Comparison of ENCODE assay signal across 15 cellular contexts in genomic region chr3:72660270-72661114, GRCh38.
DNase-seq lines count a peak whose midpoint lies in the region; FAIRE-seq and TF ChIP-seq lines count a peak whose summit lies in the region.
"Had no signal": no experiment of that assay in that cellular context is flagged by ENCODE, and none has a peak within 500 bp of the region (broad histone marks: within the 10 kb centered on the region; RNA-seq: fewer than 3 reads in every experiment).

No MANE protein-coding gene starts in this region.

- no peak for TF ChIP-seq EP300 in tibial nerve (IDR thresholded peaks at IDR 0.05)

- H3K4me3 Mint-ChIP-seq in osteocyte (ENCODE audit: unreplicated experiment), result no peak overlapping the region
- H3K4me3 Mint-ChIP-seq: activated CD4-positive, alpha-beta T cell treated with anti-CD3 and anti-CD28 coated beads, Interleukin-2, amount 10 ng/mL, durations not matched to agents 7 days and 5 days; naive thymus-derived CD4-positive, alpha-beta T cell; T-cell had no signal

- POLR2A ChIA-PET in HEK293 (lab: Yijun Ruan, JAX), result no interaction called here
- POLR2A ChIA-PET in RWPE1 (lab: Yijun Ruan, JAX; ENCODE audit: low non-redundant PET), result interaction anchor here (0.5 kb wide), 1 partner anchor 268 kb away, joined by 5 read pairs; no protein-coding TSS in a partner anchor

- TF ChIP-seq CTCF in HEK293 (tag by site-specific recombination; IDR thresholded peaks at IDR 0.05) (no peak), RWPE1 (conservative IDR thresholded peaks at IDR 0.05; ENCODE audit: low read depth) (no peak), bronchial epithelial cell (IDR thresholded peaks at IDR 0.05; ENCODE audit: insufficient read depth, low read length, severe bottlenecking) (no peak), osteocyte (IDR thresholded peaks at IDR 0.05) (no peak), tibial nerve (IDR thresholded peaks at IDR 0.05) (no peak)

- WGBS in tibial nerve, 2 donors, result 90% methylated on average over 5 of the region's 5 CpGs

- H3K27me3 Mint-ChIP-seq in osteocyte (ENCODE audit: unreplicated experiment), result peaks cover 4% of the 10 kb centered on the region
- H3K27me3 Mint-ChIP-seq: activated CD4-positive, alpha-beta T cell treated with anti-CD3 and anti-CD28 coated beads, Interleukin-2, amount 10 ng/mL, durations not matched to agents 7 days and 5 days had no signal

- H3K27me3 ChIP-seq in bronchial epithelial cell (ENCODE audit: control insufficient read depth, insufficient read depth, low read length), result no peaks in the 10 kb centered on the region
- H3K27me3 ChIP-seq in tibial nerve, result peaks cover 0 to 12% of the 10 kb centered on the region in 2 donors

- H3K4me1 Mint-ChIP-seq in osteocyte (ENCODE audit: unreplicated experiment), result peaks cover 38% of the 10 kb centered on the region

- no peaks in the 10 kb centered on the region for H3K36me3 Mint-ChIP-seq in osteocyte (ENCODE audit: unreplicated experiment)
- H3K36me3 Mint-ChIP-seq: T-cell had no signal

- no peaks in the 10 kb centered on the region for H3K9me3 ChIP-seq in HEK293 (ENCODE audit: control insufficient read depth, insufficient read depth, low read depth, low read length)
- no peaks in the 10 kb centered on the region for H3K9me3 ChIP-seq in tibial nerve

- H3K36me3 ChIP-seq in HEK293 (ENCODE audit: control insufficient read depth in 2 of 2, insufficient read depth in 1 of 2, low read length in 2 of 2) (no peaks in the 10 kb centered on the region), bronchial epithelial cell (ENCODE audit: control insufficient read depth, insufficient read depth, low read length) (no peaks in the 10 kb centered on the region), tibial nerve (no peaks in the 10 kb centered on the region)

- H3K4me3 ChIP-seq in HEK293 (ENCODE audit: low read depth, low read length) (no peak overlapping the region), bronchial epithelial cell (ENCODE audit: low read depth, low read length) (no peak overlapping the region), tibial nerve (no peak overlapping the region)

- DNase-seq in RWPE1 (ENCODE audit: low spot score), result no peak
- DNase-seq in bronchial epithelial cell (ENCODE audit: low read depth), result peak; percentile 72
- no peak for DNase-seq in osteocyte (ENCODE audit: extremely low spot score, unreplicated experiment)
- no peak for DNase-seq in OCI-M1 (lab: John Stamatoyannopoulos, UW)
- DNase-seq in DMS153 treated with DMSO at 0.1 percent for 48 hours (lab: John Stamatoyannopoulos, UW; ENCODE audit: unreplicated experiment), result no peak
- DNase-seq in NCI-H2107 treated with DMSO at 0.1 percent for 48 hours (lab: John Stamatoyannopoulos, UW; ENCODE audit: unreplicated experiment), result no peak
- no peak for DNase-seq in tibial nerve (ENCODE audit: low spot score in 2 of 2)
- DNase-seq: activated CD4-positive, alpha-beta T cell treated with anti-CD3 and anti-CD28 coated beads, Interleukin-2, amount 10 ng/mL, durations not matched to agents 7 days and 5 days; activated CD8-positive, alpha-beta memory T cell treated with anti-CD3 and anti-CD28 coated beads, Interleukin-2, amount 50 U/mL, for 4 hours; AML-193; naive thymus-derived CD4-positive, alpha-beta T cell; stimulated activated CD4-positive, alpha-beta T cell treated with anti-CD3 and anti-CD28 coated beads, Interleukin-12 subunit alpha, Interleukin-12 subunit beta, amount 100 ng/mL, for 4 hours; T-cell had no signal

- no peaks in the 10 kb centered on the region for H3K9me3 Mint-ChIP-seq in osteocyte (ENCODE audit: unreplicated experiment)
- H3K9me3 Mint-ChIP-seq: activated CD4-positive, alpha-beta T cell treated with anti-CD3 and anti-CD28 coated beads, Interleukin-2, amount 10 ng/mL, durations not matched to agents 7 days and 5 days; naive thymus-derived CD4-positive, alpha-beta T cell; T-cell had no signal

- no peak for FAIRE-seq in bronchial epithelial cell (lab: Jason Lieb, UNC)
- FAIRE-seq: HepG2 had no signal

- peak overlapping the region; percentile 8; the same call in 1 of the 2 replicates for H3K27ac ChIP-seq in HEK293 (ENCODE audit: extremely low read depth, low read depth, low read length)
- H3K27ac ChIP-seq in RWPE1, result peak overlapping the region; percentile 68
- no peak overlapping the region for H3K27ac ChIP-seq in tibial nerve

- H3K27ac Mint-ChIP-seq in osteocyte (ENCODE audit: unreplicated experiment), result peak overlapping the region; percentile 57
- H3K27ac Mint-ChIP-seq: activated CD4-positive, alpha-beta T cell treated with anti-CD3 and anti-CD28 coated beads, Interleukin-2, amount 10 ng/mL, durations not matched to agents 7 days and 5 days; T-cell had no signal

- no peaks in the 10 kb centered on the region for H3K4me1 ChIP-seq in HEK293 (ENCODE audit: control insufficient read depth, insufficient read depth, low read length)
- H3K4me1 ChIP-seq in tibial nerve, result peaks cover 0 to 7% (median 1%) of the 10 kb centered on the region in 4 donors

- no peak for TF ChIP-seq POLR2A in tibial nerve (IDR thresholded peaks at IDR 0.05)

- CTCF ChIA-PET in HEK293 (lab: Yijun Ruan, JAX), result interaction anchor here (0.6 to 1.1 kb wide), 2 partner anchors 162 to 418 kb away, joined by 3 read pairs; no protein-coding TSS in a partner anchor
- CTCF ChIA-PET in RWPE1 (lab: Yijun Ruan, JAX), result interaction anchor here (0.6 to 1.2 kb wide), 2 partner anchors 208 to 213 kb away, joined by 4 read pairs; no protein-coding TSS in a partner anchor

TF ChIP-seq in HEK293, 187 proteins besides CTCF, POLR2A, EP300 and RAD21:
- TF ChIP-seq ZNF239 (tag by site-specific recombination; IDR thresholded peaks at IDR 0.05), result no peak
- no peak for TF ChIP-seq ZNF121 (tag by site-specific recombination; IDR thresholded peaks at IDR 0.05)
- TF ChIP-seq ZNF473 (tag by site-specific recombination; IDR thresholded peaks at IDR 0.05), result no peak
- no peak for TF ChIP-seq SP3 (tag by site-specific recombination; IDR thresholded peaks at IDR 0.05)
- TF ChIP-seq, protein P1, sequence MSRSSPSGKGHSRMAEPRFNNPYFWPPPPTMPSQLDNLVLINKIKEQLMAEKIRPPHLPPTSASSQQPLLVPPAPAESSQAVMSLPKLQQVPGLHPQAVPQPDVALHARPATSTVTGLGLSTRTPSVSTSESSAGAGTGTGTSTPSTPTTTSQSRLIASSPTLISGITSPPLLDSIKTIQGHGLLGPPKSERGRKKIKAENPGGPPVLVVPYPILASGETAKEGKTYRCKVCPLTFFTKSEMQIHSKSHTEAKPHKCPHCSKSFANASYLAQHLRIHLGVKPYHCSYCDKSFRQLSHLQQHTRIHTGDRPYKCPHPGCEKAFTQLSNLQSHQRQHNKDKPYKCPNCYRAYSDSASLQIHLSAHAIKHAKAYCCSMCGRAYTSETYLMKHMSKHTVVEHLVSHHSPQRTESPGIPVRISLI (tag by site-specific recombination; IDR thresholded peaks at IDR 0.05), result no peak
- no peak for TF ChIP-seq ZNF146 (tag by site-specific recombination; IDR thresholded peaks at IDR 0.05)
- TF ChIP-seq, protein P2, sequence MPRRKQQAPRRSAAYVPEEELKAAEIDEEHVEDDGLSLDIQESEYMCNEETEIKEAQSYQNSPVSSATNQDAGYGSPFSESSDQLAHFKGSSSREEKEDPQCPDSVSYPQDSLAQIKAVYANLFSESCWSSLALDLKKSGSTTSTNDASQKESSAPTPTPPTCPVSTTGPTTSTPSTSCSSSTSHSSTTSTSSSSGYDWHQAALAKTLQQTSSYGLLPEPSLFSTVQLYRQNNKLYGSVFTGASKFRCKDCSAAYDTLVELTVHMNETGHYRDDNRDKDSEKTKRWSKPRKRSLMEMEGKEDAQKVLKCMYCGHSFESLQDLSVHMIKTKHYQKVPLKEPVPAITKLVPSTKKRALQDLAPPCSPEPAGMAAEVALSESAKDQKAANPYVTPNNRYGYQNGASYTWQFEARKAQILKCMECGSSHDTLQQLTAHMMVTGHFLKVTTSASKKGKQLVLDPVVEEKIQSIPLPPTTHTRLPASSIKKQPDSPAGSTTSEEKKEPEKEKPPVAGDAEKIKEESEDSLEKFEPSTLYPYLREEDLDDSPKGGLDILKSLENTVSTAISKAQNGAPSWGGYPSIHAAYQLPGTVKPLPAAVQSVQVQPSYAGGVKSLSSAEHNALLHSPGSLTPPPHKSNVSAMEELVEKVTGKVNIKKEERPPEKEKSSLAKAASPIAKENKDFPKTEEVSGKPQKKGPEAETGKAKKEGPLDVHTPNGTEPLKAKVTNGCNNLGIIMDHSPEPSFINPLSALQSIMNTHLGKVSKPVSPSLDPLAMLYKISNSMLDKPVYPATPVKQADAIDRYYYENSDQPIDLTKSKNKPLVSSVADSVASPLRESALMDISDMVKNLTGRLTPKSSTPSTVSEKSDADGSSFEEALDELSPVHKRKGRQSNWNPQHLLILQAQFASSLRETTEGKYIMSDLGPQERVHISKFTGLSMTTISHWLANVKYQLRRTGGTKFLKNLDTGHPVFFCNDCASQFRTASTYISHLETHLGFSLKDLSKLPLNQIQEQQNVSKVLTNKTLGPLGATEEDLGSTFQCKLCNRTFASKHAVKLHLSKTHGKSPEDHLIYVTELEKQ (tag by site-specific recombination; IDR thresholded peaks at IDR 0.05; ENCODE audit: borderline replicate concordance), result no peak
- no peak for TF ChIP-seq BCL6B (tag by site-specific recombination; IDR thresholded peaks at IDR 0.05)

Comparison
In these comparisons a context has a peak if more than half of its experiments do, and no peak if none do; other contexts are left out.
1. H3K27ac ChIP-seq: peak in HEK293 (single experiment) and RWPE1 (single experiment); none in tibial nerve (0 of 4).